In the genomic region with DNA sequence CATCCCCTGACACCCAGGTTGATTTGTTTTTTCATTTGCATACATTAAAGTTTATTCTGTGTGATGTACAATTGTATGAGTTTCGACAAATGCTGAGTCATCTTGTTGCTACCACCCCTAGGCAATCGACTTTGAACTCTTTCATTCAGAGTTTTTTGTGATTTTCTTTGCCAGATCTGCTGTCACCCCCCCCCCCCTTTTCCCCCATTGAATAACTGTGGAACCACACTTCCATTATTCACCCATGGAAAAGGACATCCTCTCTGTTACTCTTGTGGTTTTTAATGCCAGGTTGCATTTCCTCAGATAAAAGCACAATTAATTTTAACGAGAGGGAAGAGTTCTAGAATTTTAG, we compare ENCODE assay signal across 9 cellular contexts. TPM values are rescaled to one million over a fixed set of nuclear protein-coding genes. Genes with fewer than 3 reads are reported as not detected.
DNase-seq lines count a peak whose midpoint lies in the region; ATAC-seq and TF ChIP-seq lines count a peak whose summit lies in the region.
"Had no signal": no experiment of that assay in that cellular context is flagged by ENCODE, and none has a peak within 500 bp of the region (broad histone marks: within the 10 kb centered on the region; RNA-seq: fewer than 3 reads in every experiment).

No MANE protein-coding gene starts in this region.

- H3K27me3 Mint-ChIP-seq in H9 (ENCODE audit: low read depth) (no peaks in the 10 kb centered on the region), neural crest cell (ENCODE audit: low read depth) (no peaks in the 10 kb centered on the region)
- H3K27me3 Mint-ChIP-seq: IgD-negative memory B cell had no signal

- H3K27ac ChIP-seq in H9 (ENCODE audit: insufficient read length, low read depth, low read length) (no peak overlapping the region), OCI-LY7 (ENCODE audit: low read depth, low read length, poor library complexity, severe bottlenecking) (no peak overlapping the region), colonic mucosa (peak overlapping the region; percentile 87)

- peaks cover 29% of the 10 kb centered on the region for H3K36me3 ChIP-seq in OCI-LY7 (ENCODE audit: insufficient read depth, low read length)
- H3K36me3 ChIP-seq in colonic mucosa = no peaks in the 10 kb centered on the region

- H3K36me3 Mint-ChIP-seq in H9 (ENCODE audit: insufficient read depth in 1 of 3, low read depth in 3 of 3) (peaks cover 4 to 16% (median 10%) of the 10 kb centered on the region in 3 experiments; a peak in 6 of 7 replicates), neural crest cell (ENCODE audit: low read depth) (no peaks in the 10 kb centered on the region)

- H2AFZ ChIP-seq in H9 (ENCODE audit: low read length) (no peak overlapping the region), OCI-LY7 (ENCODE audit: low read length) (no peak overlapping the region)

- H3K4me2 ChIP-seq in H9 (ENCODE audit: insufficient read depth, insufficient read length, low read length) (no peak overlapping the region), OCI-LY7 (ENCODE audit: low read length) (peak overlapping the region; percentile 79)

- H2BK15ac ChIP-seq in H9 (ENCODE audit: low read depth, low read length) = no peak overlapping the region

- H3K4me1 Mint-ChIP-seq in H9 (peaks cover 63 to 72% of the 10 kb centered on the region in 2 experiments), neural crest cell (peaks cover 57% of the 10 kb centered on the region)

- no peak overlapping the region for H3K14ac ChIP-seq in H9 (ENCODE audit: insufficient read depth, low read length)

- H2BK12ac ChIP-seq in H9 (ENCODE audit: insufficient read length, low read depth, low read length) = no peak overlapping the region

- CTCF ChIA-PET in OCI-LY7 (lab: Charles Lee; ENCODE audit: unreplicated experiment) = no interaction called here

- H3K18ac ChIP-seq in H9 (ENCODE audit: insufficient read length, low read depth, low read length) = no peak overlapping the region

- H3K9me2 ChIP-seq in OCI-LY7 (ENCODE audit: insufficient read depth, low read length) = no peaks in the 10 kb centered on the region

- H3K23ac ChIP-seq in H9 (ENCODE audit: insufficient read length, low read depth, low read length) = no peak overlapping the region

- no peak overlapping the region for H3K4ac ChIP-seq in H9 (ENCODE audit: low read depth, low read length)

- WGBS in H9 (ENCODE audit: extremely low coverage, insufficient read length, low lambda C conversion rate) = no CpG with 5 or more reads among the region's 3 CpGs

- no peak overlapping the region for H2BK120ac ChIP-seq in H9 (ENCODE audit: low read depth, low read length, poor library complexity, severe bottlenecking)

- H3K27ac Mint-ChIP-seq in H9 = peak overlapping the region in 2 of 3 experiments; percentile 34 to 74; a peak in 3 of 7 replicates
- H3K27ac Mint-ChIP-seq in neural crest cell (ENCODE audit: unreplicated experiment) = peak overlapping the region; percentile 91

- H3K9ac ChIP-seq in H9 (ENCODE audit: extremely low read depth, insufficient read length, low read length) (no peak overlapping the region), colonic mucosa (ENCODE audit: low read depth in 2 of 2, low read length in 2 of 2) (peak overlapping the region in 1 of 2 donors; percentile 61)

- no peak overlapping the region for H3T11ph ChIP-seq in H9 (ENCODE audit: low read length)

- no peak overlapping the region for H2BK20ac ChIP-seq in H9 (ENCODE audit: low read depth, low read length, poor library complexity, severe bottlenecking)

- H4K91ac ChIP-seq in H9 (ENCODE audit: insufficient read length, low read depth, low read length) = no peak overlapping the region

- H3K4me1 ChIP-seq in H9 (ENCODE audit: insufficient read depth, low read length) (peaks cover 18% of the 10 kb centered on the region), OCI-LY7 (ENCODE audit: insufficient read depth, low read length, poor library complexity, severe bottlenecking) (peaks cover 70% of the 10 kb centered on the region), colonic mucosa (peaks cover 26% of the 10 kb centered on the region)

- H3K56ac ChIP-seq in H9 (ENCODE audit: insufficient read length, low read depth, low read length) = no peak overlapping the region

- H3K79me2 ChIP-seq in H9 (ENCODE audit: insufficient read depth, low read length) (peaks cover 34% of the 10 kb centered on the region; the same call in 1 of the 2 replicates), OCI-LY7 (ENCODE audit: insufficient read depth, low read depth, low read length) (peaks cover 98% of the 10 kb centered on the region)

- H3K4me3 ChIP-seq in OCI-LY7 (ENCODE audit: low read depth, low read length, poor library complexity, severe bottlenecking) (peak overlapping the region; percentile 16), colonic mucosa (no peak overlapping the region)

- no TSS peak for BruUV-seq in OCI-LY7 (replicated peaks; lab: Mats Ljungman, UMichigan)

- POLR2A ChIA-PET in OCI-LY7 (lab: Charles Lee) = no interaction called here

- no peak overlapping the region for H4K5ac ChIP-seq in H9 (ENCODE audit: insufficient read length, low read depth, low read length)

- H2BK5ac ChIP-seq in H9 (ENCODE audit: insufficient read length, low read length) = no peak overlapping the region

- no peak overlapping the region for H4K8ac ChIP-seq in H9 (replicated peaks; ENCODE audit: insufficient read length, low read depth, low read length)

- H3K23me2 ChIP-seq in H9 (ENCODE audit: insufficient read length, low read depth, low read length, poor library complexity, severe bottlenecking) = no peaks in the 10 kb centered on the region

- H3K9me3 Mint-ChIP-seq in H9 (no peaks in the 10 kb centered on the region), neural crest cell (no peaks in the 10 kb centered on the region)
- H3K9me3 Mint-ChIP-seq: IgD-negative memory B cell had no signal

- DNase-seq in H9 (no peak), OCI-LY7 (ENCODE audit: low spot score) (no peak), colonic mucosa (no peak), neural crest cell (ENCODE audit: low read depth, low spot score) (no peak), NCI-H2029 (lab: John Stamatoyannopoulos, UW) (no peak), Right ventricle myocardium superior (no peak)
- DNase-seq: activated CD4-positive, CD25-positive, alpha-beta regulatory T cell had no signal

- no peaks in the 10 kb centered on the region for H3K27me3 ChIP-seq in H9 (ENCODE audit: insufficient read depth, low read length)
- H3K27me3 ChIP-seq in colonic mucosa = no peaks in the 10 kb centered on the region

- no peaks in the 10 kb centered on the region for H4K20me1 ChIP-seq in H9 (ENCODE audit: control insufficient read depth, insufficient read depth, insufficient read length)
- H4K20me1 ChIP-seq in OCI-LY7 (ENCODE audit: insufficient read depth, low read length) = peaks cover 11% of the 10 kb centered on the region; the same call in 1 of the 2 replicates

- H3K9me3 ChIP-seq in H9 (ENCODE audit: control insufficient read depth, low read depth, low read length) = no peaks in the 10 kb centered on the region
- H3K9me3 ChIP-seq in OCI-LY7 (ENCODE audit: low read length) = no peaks in the 10 kb centered on the region
- no peaks in the 10 kb centered on the region for H3K9me3 ChIP-seq in colonic mucosa

- H3K79me1 ChIP-seq in H9 (ENCODE audit: insufficient read depth, low read depth, low read length, poor library complexity, severe bottlenecking) = peaks cover 8% of the 10 kb centered on the region

- TF ChIP-seq CTCF in H9 (conservative IDR thresholded peaks at IDR 0.05) = no peak
- no peak for TF ChIP-seq CTCF in OCI-LY7 (conservative IDR thresholded peaks at IDR 0.05; ENCODE audit: low read length)
- no peak for TF ChIP-seq CTCF in colonic mucosa (IDR thresholded peaks at IDR 0.05)
- no peak for TF ChIP-seq CTCF in neural crest cell (conservative IDR thresholded peaks at IDR 0.05)

- no peak overlapping the region for H2AK5ac ChIP-seq in H9 (ENCODE audit: insufficient read length, low read length)

- H3K4me3 Mint-ChIP-seq in H9 (peak overlapping the region in 1 of 2 experiments; percentile 10; a peak in 1 of 5 replicates), neural crest cell (no peak overlapping the region)

- intact Hi-C loops in OCI-LY7 (cut with micrococcal nuclease; ENCODE audit: unreplicated experiment) = no loop called here
- intact Hi-C loops in colonic mucosa (cut with DNase I) = no loop called here
- intact Hi-C loops in Right ventricle myocardium superior (cut with DNase I) = no loop called here

- ATAC-seq in GM21423 (IDR thresholded peaks at IDR 0.05; ENCODE audit: unreplicated experiment) (no peak), Right ventricle myocardium superior (ENCODE audit: poor library complexity) (no peak)

RNA-seq across cellular contexts. Expression of gene FAM120AOS, which starts 13.7 kb away (rescaled TPM):
- total RNA-seq in H9 (2021) (53.6 and 53.7 TPM in 2 replicates), OCI-LY7 (2022) (55.0 and 55.7 TPM in 2 replicates), colonic mucosa (10 to 100 TPM; 56.5 to 67.1 TPM), neural crest cell (45.9 and 52.0 TPM in 2 replicates), Right ventricle myocardium superior (28.8 TPM)
- total RNA-seq in OCI-LY7 (2014; rRNA removed; shearing (Covaris generic)) = 47.1 and 50.2 TPM in 2 replicates

RNA-seq across cellular contexts. Expression of gene FAM120A, which starts 15.6 kb away (rescaled TPM):
- total RNA-seq in H9 (2021) = 57.3 and 57.7 TPM in 2 replicates
- total RNA-seq in OCI-LY7 (2014; rRNA removed; shearing (Covaris generic)) = 69.8 and 81.9 TPM in 2 replicates
- 104 and 115 TPM in 2 replicates for total RNA-seq in OCI-LY7 (2022)
- total RNA-seq in colonic mucosa = 100 to 1,000 TPM; 246 to 264 TPM
- total RNA-seq in neural crest cell = 57.3 and 59.5 TPM in 2 replicates
- total RNA-seq in Right ventricle myocardium superior = 83.4 TPM
